In genomic region chr4:142354041-142354440, GRCh38 we compare ENCODE assay signal across 19 cellular contexts.
DNase-seq lines count a peak whose midpoint lies in the region; ATAC-seq and TF ChIP-seq lines count a peak whose summit lies in the region.
"Had no signal": no experiment of that assay in that cellular context is flagged by ENCODE, and none has a peak within 500 bp of the region (broad histone marks: within the 10 kb centered on the region; RNA-seq: fewer than 3 reads in every experiment).

No MANE protein-coding gene starts in this region.

- CTCF ChIA-PET in activated CD8-positive, alpha-beta memory T cell treated with anti-CD3 and anti-CD28 coated beads, Interleukin-2, amount 10 ng/mL, durations not matched to agents 7 days and 5 days (lab: Charles Lee): interaction anchor here (1.0 to 4.9 kb wide), 6 partner anchors 9 to 226 kb away, joined by 4 to 26 read pairs (median 7); no protein-coding TSS in a partner anchor

- H3K4me1 ChIP-seq in GM23338 (ENCODE audit: insufficient read depth): no peaks in the 10 kb centered on the region

- no peak overlapping the region for H3K4me3 Mint-ChIP-seq in activated CD8-positive, alpha-beta memory T cell treated with anti-CD3 and anti-CD28 coated beads, Interleukin-2, amount 10 ng/mL, durations not matched to agents 7 days and 5 days
- H3K4me3 Mint-ChIP-seq in HFFc6 (peak overlapping the region; percentile 62), nephron progenitor cell (no peak overlapping the region), GM23338 (no peak overlapping the region)
- peak overlapping the region; percentile 5 for H3K4me3 Mint-ChIP-seq in activated naive CD8-positive, alpha-beta T cell treated with anti-CD3 and anti-CD28 coated beads for 36 hours

- H3K36me3 ChIP-seq in GM23338 (ENCODE audit: insufficient read depth): no peaks in the 10 kb centered on the region
- H3K36me3 ChIP-seq: tibial artery had no signal

- peak overlapping the region; percentile 47 for H3K27ac Mint-ChIP-seq in activated CD8-positive, alpha-beta memory T cell treated with anti-CD3 and anti-CD28 coated beads, Interleukin-2, amount 10 ng/mL, durations not matched to agents 7 days and 5 days
- H3K27ac Mint-ChIP-seq in HFFc6: peak overlapping the region; percentile 79
- peak overlapping the region; percentile 83 for H3K27ac Mint-ChIP-seq in activated naive CD8-positive, alpha-beta T cell treated with anti-CD3 and anti-CD28 coated beads for 36 hours
- H3K27ac Mint-ChIP-seq in nephron progenitor cell: peak overlapping the region; percentile 14
- no peak overlapping the region for H3K27ac Mint-ChIP-seq in GM23338

- H4K20me1 ChIP-seq in GM23338 (replicated peaks; ENCODE audit: insufficient read depth): no peaks in the 10 kb centered on the region

- no peak for DNase-seq in activated CD8-positive, alpha-beta memory T cell treated with anti-CD3 and anti-CD28 coated beads, Interleukin-2, amount 10 ng/mL, durations not matched to agents 7 days and 5 days
- DNase-seq in activated CD8-positive, alpha-beta memory T cell treated with anti-CD3 and anti-CD28 coated beads, Interleukin-2, amount 50 U/mL, for 48 hours: no peak
- DNase-seq in HFFc6 (peak; percentile 70), nephron progenitor cell (no peak), UCSD-AML1 (lab: John Stamatoyannopoulos, UW; ENCODE audit: unreplicated experiment) (no peak), GM23338 (ENCODE audit: low spot score) (no peak)
- no peak for DNase-seq in activated naive CD8-positive, alpha-beta T cell treated with anti-CD3 and anti-CD28 coated beads for 36 hours
- DNase-seq: ACHN; COR-L47; erythroblast; GF-D8; NCI-H187 treated with DMSO at 0.1 percent for 48 hours; NCI-H524 treated with DMSO at 0.1 percent for 48 hours; nucleus accumbens; right cardiac atrium; stimulated activated CD4-positive, alpha-beta T cell treated with anti-CD3 and anti-CD28 coated beads, Interleukin-2, amount 100 ng/mL, for 48 hours; stimulated activated CD8-positive, alpha-beta memory T cell treated with anti-CD3 and anti-CD28 coated beads, Interleukin-4, amount 100 ng/mL, for 48 hours; tibial artery had no signal

- H3K36me3 Mint-ChIP-seq in activated CD8-positive, alpha-beta memory T cell treated with anti-CD3 and anti-CD28 coated beads, Interleukin-2, amount 10 ng/mL, durations not matched to agents 7 days and 5 days: no peaks in the 10 kb centered on the region
- peaks cover 20% of the 10 kb centered on the region for H3K36me3 Mint-ChIP-seq in HFFc6 (ENCODE audit: low read depth)
- H3K36me3 Mint-ChIP-seq in activated naive CD8-positive, alpha-beta T cell treated with anti-CD3 and anti-CD28 coated beads for 36 hours: peaks cover 42% of the 10 kb centered on the region
- peaks cover 4% of the 10 kb centered on the region for H3K36me3 Mint-ChIP-seq in nephron progenitor cell (ENCODE audit: low read depth)
- no peaks in the 10 kb centered on the region for H3K36me3 Mint-ChIP-seq in GM23338 (ENCODE audit: low read depth)

- H3K27me3 ChIP-seq in GM23338 (ENCODE audit: insufficient read depth): no peaks in the 10 kb centered on the region
- H3K27me3 ChIP-seq: tibial artery had no signal

- no peaks in the 10 kb centered on the region for H3K9me2 ChIP-seq in GM23338 (ENCODE audit: insufficient read depth)

- no peaks in the 10 kb centered on the region for H3K9me3 Mint-ChIP-seq in activated CD8-positive, alpha-beta memory T cell treated with anti-CD3 and anti-CD28 coated beads, Interleukin-2, amount 10 ng/mL, durations not matched to agents 7 days and 5 days (ENCODE audit: low read depth)
- H3K9me3 Mint-ChIP-seq in HFFc6: no peaks in the 10 kb centered on the region
- peaks cover 2% of the 10 kb centered on the region for H3K9me3 Mint-ChIP-seq in activated naive CD8-positive, alpha-beta T cell treated with anti-CD3 and anti-CD28 coated beads for 36 hours
- H3K9me3 Mint-ChIP-seq in nephron progenitor cell: no peaks in the 10 kb centered on the region
- no peaks in the 10 kb centered on the region for H3K9me3 Mint-ChIP-seq in GM23338

- H3K4me3 ChIP-seq in GM23338: no peak overlapping the region
- H3K4me3 ChIP-seq: tibial artery had no signal

- no peaks in the 10 kb centered on the region for H3K27me3 Mint-ChIP-seq in activated CD8-positive, alpha-beta memory T cell treated with anti-CD3 and anti-CD28 coated beads, Interleukin-2, amount 10 ng/mL, durations not matched to agents 7 days and 5 days
- H3K27me3 Mint-ChIP-seq in HFFc6 (ENCODE audit: insufficient read depth) (no peaks in the 10 kb centered on the region), nephron progenitor cell (ENCODE audit: low read depth, poor library complexity) (no peaks in the 10 kb centered on the region), GM23338 (ENCODE audit: insufficient read depth, low read depth, poor library complexity) (no peaks in the 10 kb centered on the region)
- H3K27me3 Mint-ChIP-seq in activated naive CD8-positive, alpha-beta T cell treated with anti-CD3 and anti-CD28 coated beads for 36 hours: no peaks in the 10 kb centered on the region

- no peak overlapping the region for H3K27ac ChIP-seq in GM23338 (ENCODE audit: low read depth)
- H3K27ac ChIP-seq: tibial artery had no signal

- no peak for TF ChIP-seq CTCF in HFFc6 (IDR thresholded peaks at IDR 0.05)
- TF ChIP-seq CTCF in nephron progenitor cell (IDR thresholded peaks at IDR 0.05): no peak
- no peak for TF ChIP-seq CTCF in GM23338 (conservative IDR thresholded peaks at IDR 0.05; ENCODE audit: low read depth in 2 of 2)

- H3K4me2 ChIP-seq in GM23338: no peak overlapping the region

- no peaks in the 10 kb centered on the region for H3F3A ChIP-seq in GM23338 (replicated peaks; ENCODE audit: low read depth)

- no peak for ATAC-seq in activated CD8-positive, alpha-beta memory T cell treated with anti-CD3 and anti-CD28 coated beads, Interleukin-2, amount 10 ng/mL, durations not matched to agents 7 days and 5 days
- ATAC-seq in GM23338 (no peak), GM18858 (IDR thresholded peaks at IDR 0.05; ENCODE audit: unreplicated experiment) (no peak)

- H3K79me2 ChIP-seq in GM23338 (replicated peaks; ENCODE audit: insufficient read depth): no peaks in the 10 kb centered on the region

- H3K4me1 Mint-ChIP-seq in activated CD8-positive, alpha-beta memory T cell treated with anti-CD3 and anti-CD28 coated beads, Interleukin-2, amount 10 ng/mL, durations not matched to agents 7 days and 5 days: peaks cover 70% of the 10 kb centered on the region
- peaks cover 91% of the 10 kb centered on the region for H3K4me1 Mint-ChIP-seq in HFFc6 (ENCODE audit: low read depth)
- peaks cover 91% of the 10 kb centered on the region for H3K4me1 Mint-ChIP-seq in activated naive CD8-positive, alpha-beta T cell treated with anti-CD3 and anti-CD28 coated beads for 36 hours
- peaks cover 65% of the 10 kb centered on the region for H3K4me1 Mint-ChIP-seq in nephron progenitor cell
- peaks cover 17% of the 10 kb centered on the region; the same call in 2 of the 3 replicates for H3K4me1 Mint-ChIP-seq in GM23338

- H2AFZ ChIP-seq in GM23338: no peak overlapping the region

TF ChIP-seq in GM23338, 12 proteins besides CTCF, POLR2A, EP300 and RAD21 (continues in another document):
- TF ChIP-seq ZNF331 (CRISPR knock-in tag; IDR thresholded peaks at IDR 0.05; ENCODE audit: low read depth) (no peak), EZH2phosphoT487 (IDR thresholded peaks at IDR 0.05; ENCODE audit: unreplicated experiment) (no peak), NANOG (IDR thresholded peaks at IDR 0.05; ENCODE audit: borderline replicate concordance) (no peak), CREB1 (CRISPR knock-in tag; IDR thresholded peaks at IDR 0.05; ENCODE audit: low read depth) (no peak), ETS1 (IDR thresholded peaks at IDR 0.05) (no peak), JUNB (IDR thresholded peaks at IDR 0.05; ENCODE audit: unreplicated experiment) (no peak), STAT1 (IDR thresholded peaks at IDR 0.05; ENCODE audit: unreplicated experiment) (no peak), REST (IDR thresholded peaks at IDR 0.05; ENCODE audit: unreplicated experiment) (no peak), POLR2AphosphoS5 (IDR thresholded peaks at IDR 0.05; ENCODE audit: low read depth) (no peak), ZNF114 (CRISPR knock-in tag; IDR thresholded peaks at IDR 0.05) (no peak), EZH2 (IDR thresholded peaks at IDR 0.05; ENCODE audit: low read depth, unreplicated experiment) (no peak)

Comparison
In these comparisons a context has a peak if more than half of its experiments do, and no peak if none do; other contexts are left out.
1. H3K4me3 Mint-ChIP-seq: peak in HFFc6 (single experiment) and activated naive CD8-positive, alpha-beta T cell treated with anti-CD3 and anti-CD28 coated beads for 36 hours (single experiment); none in activated CD8-positive, alpha-beta memory T cell treated with anti-CD3 and anti-CD28 coated beads, Interleukin-2, amount 10 ng/mL, durations not matched to agents 7 days and 5 days (single experiment), nephron progenitor cell (single experiment) and GM23338 (single experiment).